ENCODE assay signal across 1 cellular context in the genomic region with DNA sequence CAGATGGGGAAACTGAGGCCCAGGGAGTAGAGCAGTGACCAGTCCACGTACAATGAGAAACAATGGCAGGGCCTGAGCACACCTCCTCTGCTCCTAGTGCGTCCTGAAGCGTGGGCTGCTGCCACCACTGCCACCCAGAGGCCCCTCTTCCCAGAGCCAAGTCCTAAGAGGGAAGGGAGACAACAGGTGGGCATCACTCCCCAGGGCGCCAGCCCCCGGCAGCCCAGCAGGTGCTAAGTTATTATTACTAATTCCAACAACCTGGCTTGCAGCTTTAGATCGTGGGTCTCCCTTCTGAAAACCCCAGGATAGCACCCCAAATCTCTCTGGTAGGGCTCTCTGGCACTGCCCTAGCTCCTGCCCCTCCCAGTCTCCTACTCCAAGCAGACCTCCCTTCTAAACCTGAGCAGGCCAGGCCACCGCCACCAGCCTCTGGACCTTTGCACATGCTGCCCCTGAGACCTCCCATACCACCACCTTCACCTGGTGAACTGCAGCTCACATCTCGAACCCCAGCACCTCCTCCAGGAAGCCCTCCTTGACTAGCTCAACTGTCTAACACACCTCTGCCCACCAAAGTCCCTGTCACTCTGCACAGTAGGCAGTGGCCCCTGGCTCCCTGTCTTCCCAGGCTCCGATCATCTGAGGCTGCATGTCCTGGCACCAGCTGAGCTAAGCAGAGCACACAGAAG.
TF ChIP-seq lines count a peak whose summit lies in the region.

No MANE protein-coding gene starts in this region.

TF ChIP-seq in H1, 55 proteins besides CTCF, POLR2A, EP300 and RAD21:
- TF ChIP-seq JUN (IDR thresholded peaks at IDR 0.05; ENCODE audit: low read depth, low read length) (no peak), KDM1A (IDR thresholded peaks at IDR 0.05; ENCODE audit: borderline replicate concordance, low read length) (no peak), CBX8 (IDR thresholded peaks at IDR 0.05; ENCODE audit: borderline replicate concordance, low read depth, low read length) (no peak), TCF12 (IDR thresholded peaks at IDR 0.05; ENCODE audit: low read depth, low read length) (no peak), HDAC2 (IDR thresholded peaks at IDR 0.05; ENCODE audit: borderline replicate concordance in 1 of 2, low read depth in 2 of 2, low read length in 2 of 2) (no peak), NRF1 (IDR thresholded peaks at IDR 0.05; ENCODE audit: low read depth, low read length) (no peak), SIRT6 (IDR thresholded peaks at IDR 0.05; ENCODE audit: low read length) (no peak), KDM5A (IDR thresholded peaks at IDR 0.05; ENCODE audit: low read length) (no peak), SIX5 (IDR thresholded peaks at IDR 0.05; ENCODE audit: low read depth, low read length) (no peak), SP2 (IDR thresholded peaks at IDR 0.05; ENCODE audit: low read length) (no peak), SP4 (IDR thresholded peaks at IDR 0.05; ENCODE audit: low read length) (no peak), GTF2F1 (IDR thresholded peaks at IDR 0.05; ENCODE audit: borderline replicate concordance, low read depth, low read length) (no peak), BCL11A (IDR thresholded peaks at IDR 0.05; ENCODE audit: low read depth in 2 of 2, low read length in 2 of 2) (no peak), POU5F1 (IDR thresholded peaks at IDR 0.05; ENCODE audit: low read depth, low read length) (no peak), CHD1 (IDR thresholded peaks at IDR 0.05; ENCODE audit: low read depth, low read length) (no peak), ZNF274 (IDR thresholded peaks at IDR 0.05; ENCODE audit: borderline replicate concordance, extremely low read depth, low read length) (no peak)
- TF ChIP-seq, protein P1, sequence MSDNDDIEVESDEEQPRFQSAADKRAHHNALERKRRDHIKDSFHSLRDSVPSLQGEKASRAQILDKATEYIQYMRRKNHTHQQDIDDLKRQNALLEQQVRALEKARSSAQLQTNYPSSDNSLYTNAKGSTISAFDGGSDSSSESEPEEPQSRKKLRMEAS (IDR thresholded peaks at IDR 0.05): no peak
- TF ChIP-seq, protein P2, sequence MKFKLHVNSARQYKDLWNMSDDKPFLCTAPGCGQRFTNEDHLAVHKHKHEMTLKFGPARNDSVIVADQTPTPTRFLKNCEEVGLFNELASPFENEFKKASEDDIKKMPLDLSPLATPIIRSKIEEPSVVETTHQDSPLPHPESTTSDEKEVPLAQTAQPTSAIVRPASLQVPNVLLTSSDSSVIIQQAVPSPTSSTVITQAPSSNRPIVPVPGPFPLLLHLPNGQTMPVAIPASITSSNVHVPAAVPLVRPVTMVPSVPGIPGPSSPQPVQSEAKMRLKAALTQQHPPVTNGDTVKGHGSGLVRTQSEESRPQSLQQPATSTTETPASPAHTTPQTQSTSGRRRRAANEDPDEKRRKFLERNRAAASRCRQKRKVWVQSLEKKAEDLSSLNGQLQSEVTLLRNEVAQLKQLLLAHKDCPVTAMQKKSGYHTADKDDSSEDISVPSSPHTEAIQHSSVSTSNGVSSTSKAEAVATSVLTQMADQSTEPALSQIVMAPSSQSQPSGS (IDR thresholded peaks at IDR 0.05; ENCODE audit: low read length): no peak
